In the genomic region with DNA sequence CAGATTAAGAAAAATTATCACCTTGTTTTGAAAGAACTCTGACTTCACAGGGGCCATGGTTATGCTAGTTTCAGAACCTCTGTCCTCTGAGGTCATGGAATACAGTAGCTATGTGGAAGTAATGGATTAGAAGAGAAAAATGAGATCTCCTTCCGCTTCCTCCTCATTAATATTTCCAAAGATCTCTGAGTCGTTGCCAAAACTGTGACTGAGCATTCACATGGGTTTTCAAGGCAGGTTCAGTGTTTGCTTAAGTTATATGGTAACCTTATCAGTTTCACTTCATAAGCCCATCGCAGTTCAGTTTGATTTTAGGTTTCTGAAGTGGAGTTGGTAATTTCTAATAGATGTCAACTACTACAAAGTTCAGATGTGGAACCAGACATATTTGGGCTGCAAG, we compare ENCODE assay signal across 31 cellular contexts.
"Had no signal": no experiment of that assay in that cellular context is flagged by ENCODE, and none has a peak within 500 bp of the region (broad histone marks: within the 10 kb centered on the region; RNA-seq: fewer than 3 reads in every experiment).

No MANE protein-coding gene starts in this region.

- FAIRE-seq: endometrium, endothelial cell of umbilical vein had no signal

- DNase-seq: activated CD4-positive, alpha-beta memory T cell treated with anti-CD3 and anti-CD28 coated beads for 36 hours; activated CD4-positive, alpha-beta T cell treated with anti-CD3 and anti-CD28 coated beads for 36 hours; activated CD4-positive, alpha-beta T cell treated with anti-CD3 and anti-CD28 coated beads, Interleukin-2, amount 10 ng/mL, durations not matched to agents 24 days and 14 days; activated CD4-positive, CD25-positive, alpha-beta regulatory T cell; activated CD4-positive, CD25-positive, alpha-beta regulatory T cell treated with anti-CD3 and anti-CD28 coated beads, Interleukin-2, amount 50 U/mL, for 72 hours; activated CD8-positive, alpha-beta memory T cell treated with anti-CD3 and anti-CD28 coated beads, Interleukin-2, amount 10 ng/mL, durations not matched to agents 7 days and 5 days; activated CD8-positive, alpha-beta memory T cell treated with anti-CD3 and anti-CD28 coated beads, Interleukin-2, amount 50 U/mL, for 4 hours; activated CD8-positive, alpha-beta T cell treated with anti-CD3 and anti-CD28 coated beads, Interleukin-2, amount 10 ng/mL, durations not matched to agents 7 days and 5 days; activated gamma-delta T cell; activated naive CD4-positive, alpha-beta T cell; activated naive CD4-positive, alpha-beta T cell treated with anti-CD3 and anti-CD28 coated beads, Interleukin-2, amount 50 U/mL, for 16 hours; activated T-cell treated with anti-CD3 and anti-CD28 coated beads, Interleukin-2, amount 50 U/mL, for 1 hour; activated T-cell treated with anti-CD3 and anti-CD28 coated beads, Interleukin-2, amount 50 U/mL, for 48 hours; amniotic stem cell; anterior cingulate cortex; central memory CD4-positive, alpha-beta T cell; cerebellar nuclear complex; colonic mucosa; effector CD8-positive, alpha-beta T cell; esophagus squamous epithelium; foreskin melanocyte; T-helper 2 cell had no signal

- H3K4me1 Mint-ChIP-seq: activated CD4-positive, alpha-beta T cell treated with anti-CD3 and anti-CD28 coated beads for 36 hours; activated CD4-positive, alpha-beta T cell treated with anti-CD3 and anti-CD28 coated beads, Interleukin-2, amount 10 ng/mL, durations not matched to agents 24 days and 14 days; activated CD8-positive, alpha-beta memory T cell treated with anti-CD3 and anti-CD28 coated beads, Interleukin-2, amount 10 ng/mL, durations not matched to agents 7 days and 5 days had no signal

- H3K27ac Mint-ChIP-seq: activated CD4-positive, alpha-beta memory T cell treated with anti-CD3 and anti-CD28 coated beads for 36 hours; activated CD4-positive, alpha-beta T cell treated with anti-CD3 and anti-CD28 coated beads for 36 hours; activated CD4-positive, alpha-beta T cell treated with anti-CD3 and anti-CD28 coated beads, Interleukin-2, amount 10 ng/mL, durations not matched to agents 24 days and 14 days; activated CD8-positive, alpha-beta memory T cell treated with anti-CD3 and anti-CD28 coated beads, Interleukin-2, amount 10 ng/mL, durations not matched to agents 7 days and 5 days; activated CD8-positive, alpha-beta T cell treated with anti-CD3 and anti-CD28 coated beads, Interleukin-2, amount 10 ng/mL, durations not matched to agents 7 days and 5 days; activated naive CD8-positive, alpha-beta T cell; activated T-helper 1 cell treated with anti-CD3 and anti-CD28 coated beads, Interleukin-12 subunit alpha, Interleukin-12 subunit beta, Interleukin-2, Interleukin-4 antibody, amounts not matched to agents 30 ng/mL and 10 ng/mL and 1 ng/mL, durations not matched to agents 14 hours and 24 hours and 36 hours had no signal

- H3K9me3 Mint-ChIP-seq: activated CD4-positive, alpha-beta memory T cell treated with anti-CD3 and anti-CD28 coated beads for 36 hours had no signal

- H3K27me3 Mint-ChIP-seq: activated CD4-positive, alpha-beta memory T cell treated with anti-CD3 and anti-CD28 coated beads for 36 hours; activated CD4-positive, alpha-beta T cell treated with anti-CD3 and anti-CD28 coated beads for 36 hours; activated CD4-positive, alpha-beta T cell treated with anti-CD3 and anti-CD28 coated beads, Interleukin-2, amount 10 ng/mL, durations not matched to agents 24 days and 14 days; activated CD8-positive, alpha-beta memory T cell treated with anti-CD3 and anti-CD28 coated beads, Interleukin-2, amount 10 ng/mL, durations not matched to agents 7 days and 5 days; activated naive CD8-positive, alpha-beta T cell; brain had no signal

- H3K27ac ChIP-seq: breast epithelium, cardiac muscle cell, colonic mucosa, epithelial cell of prostate, esophagus squamous epithelium, gastroesophageal sphincter had no signal

- H3K9me3 ChIP-seq: breast epithelium, colonic mucosa, esophagus squamous epithelium, gastroesophageal sphincter had no signal

- H3K4me1 ChIP-seq: breast epithelium, colonic mucosa, esophagus squamous epithelium, gastroesophageal sphincter had no signal

- H3K36me3 ChIP-seq: breast epithelium, cardiac muscle cell, colonic mucosa, esophagus squamous epithelium, gastroesophageal sphincter had no signal

- H3K4me3 ChIP-seq: breast epithelium, cardiac muscle cell, colonic mucosa, esophagus squamous epithelium, gastroesophageal sphincter had no signal

- H3K36me3 Mint-ChIP-seq: activated CD4-positive, alpha-beta memory T cell treated with anti-CD3 and anti-CD28 coated beads for 36 hours; activated CD8-positive, alpha-beta memory T cell treated with anti-CD3 and anti-CD28 coated beads, Interleukin-2, amount 10 ng/mL, durations not matched to agents 7 days and 5 days; activated naive CD8-positive, alpha-beta T cell; brain had no signal

- H3K27me3 ChIP-seq: cardiac muscle cell, colonic mucosa, esophagus squamous epithelium, gastroesophageal sphincter had no signal

- ATAC-seq: activated CD4-positive, alpha-beta T cell treated with anti-CD3 and anti-CD28 coated beads for 36 hours; activated CD8-positive, alpha-beta memory T cell treated with anti-CD3 and anti-CD28 coated beads, Interleukin-2, amount 10 ng/mL, durations not matched to agents 7 days and 5 days; activated CD8-positive, alpha-beta T cell treated with anti-CD3 and anti-CD28 coated beads, Interleukin-2, amount 10 ng/mL, durations not matched to agents 7 days and 5 days; gastroesophageal sphincter had no signal

- H3K4me3 Mint-ChIP-seq: activated CD4-positive, alpha-beta memory T cell treated with anti-CD3 and anti-CD28 coated beads for 36 hours; activated CD4-positive, alpha-beta T cell treated with anti-CD3 and anti-CD28 coated beads for 36 hours; activated CD4-positive, alpha-beta T cell treated with anti-CD3 and anti-CD28 coated beads, Interleukin-2, amount 10 ng/mL, durations not matched to agents 24 days and 14 days; activated CD8-positive, alpha-beta memory T cell treated with anti-CD3 and anti-CD28 coated beads, Interleukin-2, amount 10 ng/mL, durations not matched to agents 7 days and 5 days; activated CD8-positive, alpha-beta T cell treated with anti-CD3 and anti-CD28 coated beads, Interleukin-2, amount 10 ng/mL, durations not matched to agents 7 days and 5 days; activated naive CD8-positive, alpha-beta T cell; activated T-helper 1 cell treated with anti-CD3 and anti-CD28 coated beads, Interleukin-12 subunit alpha, Interleukin-12 subunit beta, Interleukin-2, Interleukin-4 antibody, amounts not matched to agents 30 ng/mL and 10 ng/mL and 1 ng/mL, durations not matched to agents 14 hours and 24 hours and 36 hours; brain had no signal
